Comparison of ENCODE assay signal across 1 cellular context in genomic region chr15:45417303-45417950, GRCh38.
TF ChIP-seq lines count a peak whose summit lies in the region.

No MANE protein-coding gene starts in this region.

TF ChIP-seq in K562, 482 proteins besides CTCF, POLR2A, EP300 and RAD21 (continued from another document and continues in another):
- TF ChIP-seq, protein P1, sequence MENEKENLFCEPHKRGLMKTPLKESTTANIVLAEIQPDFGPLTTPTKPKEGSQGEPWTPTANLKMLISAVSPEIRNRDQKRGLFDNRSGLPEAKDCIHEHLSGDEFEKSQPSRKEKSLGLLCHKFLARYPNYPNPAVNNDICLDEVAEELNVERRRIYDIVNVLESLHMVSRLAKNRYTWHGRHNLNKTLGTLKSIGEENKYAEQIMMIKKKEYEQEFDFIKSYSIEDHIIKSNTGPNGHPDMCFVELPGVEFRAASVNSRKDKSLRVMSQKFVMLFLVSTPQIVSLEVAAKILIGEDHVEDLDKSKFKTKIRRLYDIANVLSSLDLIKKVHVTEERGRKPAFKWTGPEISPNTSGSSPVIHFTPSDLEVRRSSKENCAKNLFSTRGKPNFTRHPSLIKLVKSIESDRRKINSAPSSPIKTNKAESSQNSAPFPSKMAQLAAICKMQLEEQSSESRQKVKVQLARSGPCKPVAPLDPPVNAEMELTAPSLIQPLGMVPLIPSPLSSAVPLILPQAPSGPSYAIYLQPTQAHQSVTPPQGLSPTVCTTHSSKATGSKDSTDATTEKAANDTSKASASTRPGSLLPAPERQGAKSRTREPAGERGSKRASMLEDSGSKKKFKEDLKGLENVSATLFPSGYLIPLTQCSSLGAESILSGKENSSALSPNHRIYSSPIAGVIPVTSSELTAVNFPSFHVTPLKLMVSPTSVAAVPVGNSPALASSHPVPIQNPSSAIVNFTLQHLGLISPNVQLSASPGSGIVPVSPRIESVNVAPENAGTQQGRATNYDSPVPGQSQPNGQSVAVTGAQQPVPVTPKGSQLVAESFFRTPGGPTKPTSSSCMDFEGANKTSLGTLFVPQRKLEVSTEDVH (IDR thresholded peaks at IDR 0.05; ENCODE audit: low read depth, partially characterized antibody), result no peak
- TF ChIP-seq TGIF2 (CRISPR knock-in tag; IDR thresholded peaks at IDR 0.05) (no peak), NFRKB (IDR thresholded peaks at IDR 0.05; ENCODE audit: low read depth) (no peak), SMARCA4 (IDR thresholded peaks at IDR 0.05) (peak; percentile 96), RCOR1 (IDR thresholded peaks at IDR 0.05; ENCODE audit: borderline replicate concordance in 1 of 2, low read depth in 2 of 2, low read length in 2 of 2) (peak; percentile 95 to 100), SMAD4 (CRISPR knock-in tag; conservative IDR thresholded peaks at IDR 0.05) (peak; percentile 56), SFPQ (IDR thresholded peaks at IDR 0.05; ENCODE audit: low read depth, low read length) (no peak), U2AF2 (optimal IDR thresholded peaks at IDR 0.05; ENCODE audit: low read depth, low read length) (no peak), ZNF184 (CRISPR knock-in tag; IDR thresholded peaks at IDR 0.05) (no peak), ZNF511 (CRISPR knock-in tag; IDR thresholded peaks at IDR 0.05) (no peak), LEF1 (IDR thresholded peaks at IDR 0.05) (peak; percentile 95), ZNF24 (IDR thresholded peaks at IDR 0.05) (no peak), NFATC3 (IDR thresholded peaks at IDR 0.05) (peak; percentile 84), KLF6 (CRISPR knock-in tag; IDR thresholded peaks at IDR 0.05; ENCODE audit: borderline replicate concordance) (no peak), THAP7 (CRISPR knock-in tag; IDR thresholded peaks at IDR 0.05) (no peak), CTBP1 (IDR thresholded peaks at IDR 0.05; ENCODE audit: borderline replicate concordance) (peak; percentile 55; the same call in 1 of the 2 replicates), ELK1 (CRISPR knock-in tag; IDR thresholded peaks at IDR 0.05) (no peak), GABPA (tag; conservative IDR thresholded peaks at IDR 0.05; ENCODE audit: low read depth) (0 out of 2 replicates have a peak, but pooled peaks have one; percentile 13), TAF7 (tag; IDR thresholded peaks at IDR 0.05) (no peak), MAFK (IDR thresholded peaks at IDR 0.05; ENCODE audit: low read length) (peak; percentile 75), ILK (tag; IDR thresholded peaks at IDR 0.05; ENCODE audit: borderline replicate concordance, low read depth) (no peak), C11orf30 (IDR thresholded peaks at IDR 0.05; ENCODE audit: low read depth) (peak; percentile 91), MCM2 (IDR thresholded peaks at IDR 0.05; ENCODE audit: low read depth) (no peak), GTF2B (IDR thresholded peaks at IDR 0.05; ENCODE audit: extremely low read depth, insufficient read length) (no peak), TEAD1 (CRISPR knock-in tag; IDR thresholded peaks at IDR 0.05) (peak in 1 of 2 experiments; percentile 76; a peak in 2 of 4 replicates), PTRF (tag; IDR thresholded peaks at IDR 0.05) (no peak), ZNF551 (CRISPR knock-in tag; IDR thresholded peaks at IDR 0.05) (no peak), CBFA2T3 (IDR thresholded peaks at IDR 0.05) (peak; percentile 97), EP400 (IDR thresholded peaks at IDR 0.05) (peak; percentile 47), ZBTB26 (CRISPR knock-in tag; IDR thresholded peaks at IDR 0.05) (no peak), ZBTB17 (CRISPR knock-in tag; IDR thresholded peaks at IDR 0.05) (no peak), TRIM24 (IDR thresholded peaks at IDR 0.05) (peak; percentile 91 to 94), NCOA1 (IDR thresholded peaks at IDR 0.05; ENCODE audit: low read depth) (peak; percentile 71), RBM14 (IDR thresholded peaks at IDR 0.05; ENCODE audit: borderline replicate concordance, insufficient read depth, low read depth, low read length) (no peak), TAF9B (IDR thresholded peaks at IDR 0.05; ENCODE audit: partially characterized antibody) (peak; percentile 35), ASH1L (IDR thresholded peaks at IDR 0.05; ENCODE audit: borderline replicate concordance, low read depth, partially characterized antibody) (no peak), ATF7 (IDR thresholded peaks at IDR 0.05) (peak; percentile 82), XRCC3 (IDR thresholded peaks at IDR 0.05) (no peak), SRSF1 (IDR thresholded peaks at IDR 0.05; ENCODE audit: low read depth, low read length) (no peak), CXXC5 (CRISPR knock-in tag; IDR thresholded peaks at IDR 0.05) (peak; percentile 83)
- TF ChIP-seq, protein P2, sequence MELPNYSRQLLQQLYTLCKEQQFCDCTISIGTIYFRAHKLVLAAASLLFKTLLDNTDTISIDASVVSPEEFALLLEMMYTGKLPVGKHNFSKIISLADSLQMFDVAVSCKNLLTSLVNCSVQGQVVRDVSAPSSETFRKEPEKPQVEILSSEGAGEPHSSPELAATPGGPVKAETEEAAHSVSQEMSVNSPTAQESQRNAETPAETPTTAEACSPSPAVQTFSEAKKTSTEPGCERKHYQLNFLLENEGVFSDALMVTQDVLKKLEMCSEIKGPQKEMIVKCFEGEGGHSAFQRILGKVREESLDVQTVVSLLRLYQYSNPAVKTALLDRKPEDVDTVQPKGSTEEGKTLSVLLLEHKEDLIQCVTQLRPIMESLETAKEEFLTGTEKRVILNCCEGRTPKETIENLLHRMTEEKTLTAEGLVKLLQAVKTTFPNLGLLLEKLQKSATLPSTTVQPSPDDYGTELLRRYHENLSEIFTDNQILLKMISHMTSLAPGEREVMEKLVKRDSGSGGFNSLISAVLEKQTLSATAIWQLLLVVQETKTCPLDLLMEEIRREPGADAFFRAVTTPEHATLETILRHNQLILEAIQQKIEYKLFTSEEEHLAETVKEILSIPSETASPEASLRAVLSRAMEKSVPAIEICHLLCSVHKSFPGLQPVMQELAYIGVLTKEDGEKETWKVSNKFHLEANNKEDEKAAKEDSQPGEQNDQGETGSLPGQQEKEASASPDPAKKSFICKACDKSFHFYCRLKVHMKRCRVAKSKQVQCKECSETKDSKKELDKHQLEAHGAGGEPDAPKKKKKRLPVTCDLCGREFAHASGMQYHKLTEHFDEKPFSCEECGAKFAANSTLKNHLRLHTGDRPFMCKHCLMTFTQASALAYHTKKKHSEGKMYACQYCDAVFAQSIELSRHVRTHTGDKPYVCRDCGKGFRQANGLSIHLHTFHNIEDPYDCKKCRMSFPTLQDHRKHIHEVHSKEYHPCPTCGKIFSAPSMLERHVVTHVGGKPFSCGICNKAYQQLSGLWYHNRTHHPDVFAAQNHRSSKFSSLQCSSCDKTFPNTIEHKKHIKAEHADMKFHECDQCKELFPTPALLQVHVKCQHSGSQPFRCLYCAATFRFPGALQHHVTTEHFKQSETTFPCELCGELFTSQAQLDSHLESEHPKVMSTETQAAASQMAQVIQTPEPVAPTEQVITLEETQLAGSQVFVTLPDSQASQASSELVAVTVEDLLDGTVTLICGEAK (IDR thresholded peaks at IDR 0.05), result no peak
- TF ChIP-seq, protein P2 (CRISPR knock-in tag; IDR thresholded peaks at IDR 0.05), result no peak
- TF ChIP-seq, protein P3, sequence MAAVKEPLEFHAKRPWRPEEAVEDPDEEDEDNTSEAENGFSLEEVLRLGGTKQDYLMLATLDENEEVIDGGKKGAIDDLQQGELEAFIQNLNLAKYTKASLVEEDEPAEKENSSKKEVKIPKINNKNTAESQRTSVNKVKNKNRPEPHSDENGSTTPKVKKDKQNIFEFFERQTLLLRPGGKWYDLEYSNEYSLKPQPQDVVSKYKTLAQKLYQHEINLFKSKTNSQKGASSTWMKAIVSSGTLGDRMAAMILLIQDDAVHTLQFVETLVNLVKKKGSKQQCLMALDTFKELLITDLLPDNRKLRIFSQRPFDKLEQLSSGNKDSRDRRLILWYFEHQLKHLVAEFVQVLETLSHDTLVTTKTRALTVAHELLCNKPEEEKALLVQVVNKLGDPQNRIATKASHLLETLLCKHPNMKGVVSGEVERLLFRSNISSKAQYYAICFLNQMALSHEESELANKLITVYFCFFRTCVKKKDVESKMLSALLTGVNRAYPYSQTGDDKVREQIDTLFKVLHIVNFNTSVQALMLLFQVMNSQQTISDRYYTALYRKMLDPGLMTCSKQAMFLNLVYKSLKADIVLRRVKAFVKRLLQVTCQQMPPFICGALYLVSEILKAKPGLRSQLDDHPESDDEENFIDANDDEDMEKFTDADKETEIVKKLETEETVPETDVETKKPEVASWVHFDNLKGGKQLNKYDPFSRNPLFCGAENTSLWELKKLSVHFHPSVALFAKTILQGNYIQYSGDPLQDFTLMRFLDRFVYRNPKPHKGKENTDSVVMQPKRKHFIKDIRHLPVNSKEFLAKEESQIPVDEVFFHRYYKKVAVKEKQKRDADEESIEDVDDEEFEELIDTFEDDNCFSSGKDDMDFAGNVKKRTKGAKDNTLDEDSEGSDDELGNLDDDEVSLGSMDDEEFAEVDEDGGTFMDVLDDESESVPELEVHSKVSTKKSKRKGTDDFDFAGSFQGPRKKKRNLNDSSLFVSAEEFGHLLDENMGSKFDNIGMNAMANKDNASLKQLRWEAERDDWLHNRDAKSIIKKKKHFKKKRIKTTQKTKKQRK (IDR thresholded peaks at IDR 0.05; ENCODE audit: borderline replicate concordance, low read depth, low read length), result no peak
